In the genomic region with DNA sequence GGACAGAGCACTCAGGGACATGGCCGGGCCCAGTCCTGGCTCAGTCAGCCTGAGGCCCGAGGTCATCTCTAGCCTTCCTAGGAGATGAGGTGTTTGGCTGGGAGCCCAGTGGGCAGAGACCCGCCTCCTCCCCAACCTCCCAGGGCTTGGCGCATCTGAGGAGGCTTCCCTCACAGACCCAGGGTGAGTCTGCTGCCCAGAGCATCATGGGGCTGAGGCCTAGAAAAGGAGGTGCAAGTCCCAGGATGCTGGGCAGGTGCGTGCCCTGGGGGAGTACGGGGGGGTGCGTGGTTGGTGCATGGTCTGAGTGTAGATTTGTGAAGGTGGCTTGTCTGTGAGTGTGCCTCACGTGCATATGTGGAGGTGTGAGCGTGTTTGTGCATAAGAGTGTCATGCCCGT, we compare ENCODE assay signal across 8 cellular contexts. TPM values are rescaled to one million over a fixed set of nuclear protein-coding genes. Genes with fewer than 3 reads are reported as not detected.
A peak's percentile ranks its signal among the peaks of the same experiment; 100 is the strongest.
DNase-seq lines count a peak whose midpoint lies in the region; ATAC-seq and TF ChIP-seq lines count a peak whose summit lies in the region.

No MANE protein-coding gene starts in this region.

- H3K4me3 ChIP-seq in foreskin fibroblast (ENCODE audit: low read depth in 1 of 2, low read length in 2 of 2), result no peak overlapping the region

- peak; percentile 91 for ATAC-seq in SK-N-SH treated with all-trans-retinoic acid at 6 μM for 48 hours
- no peak for ATAC-seq in HG02678 (IDR thresholded peaks at IDR 0.05; ENCODE audit: unreplicated experiment)

- in situ Hi-C loops in ACHN (cut with HindIII; ENCODE audit: low pct_ligation_motif_present, low pct_unique_long_range_greater_than_20kb, low sequenced_read_pairs), result no loop called here

- DNase-seq in ACHN, result peak; percentile 96
- peak; percentile 52 for DNase-seq in GOT3 (lab: John Stamatoyannopoulos, UW)
- DNase-seq in foreskin fibroblast, result peak; percentile 92 to 96
- no peak for DNase-seq in occipital lobe (lab: John Stamatoyannopoulos, UW)
- DNase-seq in NCI-H82 treated with DMSO at 0.1 percent for 48 hours (lab: John Stamatoyannopoulos, UW; ENCODE audit: unreplicated experiment), result no peak
- no peak for DNase-seq in T-helper 9 cell

- no peak for TF ChIP-seq CTCF in foreskin fibroblast (IDR thresholded peaks at IDR 0.05; ENCODE audit: low read depth, low read length)

TF ChIP-seq in SK-N-SH treated with all-trans-retinoic acid at 6 μM for 48 hours, 23 proteins besides CTCF, POLR2A, EP300 and RAD21:
- TF ChIP-seq TOX (CRISPR knock-in tag; IDR thresholded peaks at IDR 0.05; ENCODE audit: borderline replicate concordance) (no peak), SNAI2 (CRISPR knock-in tag; IDR thresholded peaks at IDR 0.05) (no peak; the same call in 1 of the 2 replicates), ZFP3 (CRISPR knock-in tag; IDR thresholded peaks at IDR 0.05) (0 out of 2 replicates have a peak, but pooled peaks have one; percentile 25), GLIS3 (CRISPR knock-in tag; IDR thresholded peaks at IDR 0.05) (no peak), ESRRG (CRISPR knock-in tag; IDR thresholded peaks at IDR 0.05) (no peak), ZC3H10 (CRISPR knock-in tag; IDR thresholded peaks at IDR 0.05) (no peak), ZNF70 (CRISPR knock-in tag; IDR thresholded peaks at IDR 0.05) (no peak), OSR1 (CRISPR knock-in tag; IDR thresholded peaks at IDR 0.05) (no peak)
- TF ChIP-seq, protein P1, sequence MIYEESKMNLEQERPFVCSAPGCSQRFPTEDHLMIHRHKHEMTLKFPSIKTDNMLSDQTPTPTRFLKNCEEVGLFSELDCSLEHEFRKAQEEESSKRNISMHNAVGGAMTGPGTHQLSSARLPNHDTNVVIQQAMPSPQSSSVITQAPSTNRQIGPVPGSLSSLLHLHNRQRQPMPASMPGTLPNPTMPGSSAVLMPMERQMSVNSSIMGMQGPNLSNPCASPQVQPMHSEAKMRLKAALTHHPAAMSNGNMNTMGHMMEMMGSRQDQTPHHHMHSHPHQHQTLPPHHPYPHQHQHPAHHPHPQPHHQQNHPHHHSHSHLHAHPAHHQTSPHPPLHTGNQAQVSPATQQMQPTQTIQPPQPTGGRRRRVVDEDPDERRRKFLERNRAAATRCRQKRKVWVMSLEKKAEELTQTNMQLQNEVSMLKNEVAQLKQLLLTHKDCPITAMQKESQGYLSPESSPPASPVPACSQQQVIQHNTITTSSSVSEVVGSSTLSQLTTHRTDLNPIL (CRISPR knock-in tag; IDR thresholded peaks at IDR 0.05; ENCODE audit: low read depth), result no peak

RNA-seq across cellular contexts. Expression of a gene that starts 4.7 kb away (rescaled TPM):
- not detected for total RNA-seq in occipital lobe

RNA-seq across cellular contexts. Expression of a gene that starts 14.7 kb away (rescaled TPM):
- total RNA-seq in occipital lobe, result 0.16 TPM

RNA-seq across cellular contexts. Expression of a gene that starts 14.7 kb away (rescaled TPM):
- 5.5 TPM for total RNA-seq in occipital lobe

RNA-seq across cellular contexts. Expression of a gene that starts 14.8 kb away (rescaled TPM):
- total RNA-seq in occipital lobe, result 39.5 TPM

RNA-seq across cellular contexts. Expression of a gene that starts 14.8 kb away (rescaled TPM):
- 3.9 TPM for total RNA-seq in occipital lobe

Comparison
In these comparisons a context has a peak if more than half of its experiments do, and no peak if none do; other contexts are left out.
1. DNase-seq: peak in ACHN (single experiment), GOT3 (single experiment) and foreskin fibroblast (2 of 2); none in occipital lobe (single experiment), NCI-H82 treated with DMSO at 0.1 percent for 48 hours (single experiment) and T-helper 9 cell (single experiment).